ENCODE assay signal across 1 cellular context in the genomic region with DNA sequence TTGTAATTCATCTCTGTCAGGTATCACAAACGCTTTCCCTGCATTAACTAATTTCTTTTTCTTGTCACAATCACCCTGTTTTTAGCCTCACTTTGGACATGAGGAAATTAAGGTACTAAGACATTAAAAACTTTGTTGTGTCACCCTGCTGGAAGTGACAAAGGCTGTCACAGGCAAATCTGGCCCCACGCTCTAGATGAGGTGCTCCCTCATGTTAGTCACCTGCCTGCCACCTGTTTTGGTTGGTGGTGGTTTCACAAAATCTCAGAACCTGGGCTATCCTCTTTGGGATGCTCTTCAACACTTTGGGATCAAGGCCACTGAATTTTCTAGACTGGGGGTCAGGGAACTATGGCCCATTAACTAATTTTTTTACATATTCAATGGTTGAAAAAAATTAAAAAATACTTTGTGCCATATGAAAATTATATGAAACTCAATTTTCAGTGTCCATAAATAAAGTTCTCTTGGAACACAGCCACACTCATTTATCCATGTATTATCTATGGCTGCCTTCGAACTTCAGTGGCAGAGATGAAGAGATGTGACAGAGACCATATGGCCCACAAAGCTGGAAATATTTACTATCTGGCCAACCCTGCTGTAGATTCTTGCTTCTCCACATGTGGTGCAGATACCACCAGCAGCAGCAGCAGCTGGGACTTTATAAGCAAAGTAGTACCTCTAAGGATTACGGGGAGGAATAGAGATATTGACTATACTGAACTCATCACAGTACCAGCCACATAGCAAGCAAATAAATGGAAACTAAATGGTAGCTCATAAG.
TF ChIP-seq lines count a peak whose summit lies in the region.

No MANE protein-coding gene starts in this region.

TF ChIP-seq in K562, 482 proteins besides CTCF, POLR2A, EP300 and RAD21 (continued from another document):
- no peak for TF ChIP-seq ZBTB49 (CRISPR knock-in tag; IDR thresholded peaks at IDR 0.05; ENCODE audit: borderline replicate concordance)
- no peak for TF ChIP-seq MTF1 (CRISPR knock-in tag; IDR thresholded peaks at IDR 0.05; ENCODE audit: borderline replicate concordance)
- TF ChIP-seq MTA2 (IDR thresholded peaks at IDR 0.05; ENCODE audit: low read depth) = peak; percentile 77
- TF ChIP-seq TCF15 (CRISPR knock-in tag; IDR thresholded peaks at IDR 0.05) = no peak
- peak; percentile 24; the same call in 1 of the 2 replicates for TF ChIP-seq ZNF175 (CRISPR knock-in tag; IDR thresholded peaks at IDR 0.05; ENCODE audit: low read depth)
- TF ChIP-seq POLR2H (tag; IDR thresholded peaks at IDR 0.05; ENCODE audit: low read depth) = no peak
- no peak for TF ChIP-seq PHTF2 (CRISPR knock-in tag; IDR thresholded peaks at IDR 0.05)
- TF ChIP-seq TCF7 (IDR thresholded peaks at IDR 0.05; ENCODE audit: borderline replicate concordance) = no peak
- TF ChIP-seq, protein P1, sequence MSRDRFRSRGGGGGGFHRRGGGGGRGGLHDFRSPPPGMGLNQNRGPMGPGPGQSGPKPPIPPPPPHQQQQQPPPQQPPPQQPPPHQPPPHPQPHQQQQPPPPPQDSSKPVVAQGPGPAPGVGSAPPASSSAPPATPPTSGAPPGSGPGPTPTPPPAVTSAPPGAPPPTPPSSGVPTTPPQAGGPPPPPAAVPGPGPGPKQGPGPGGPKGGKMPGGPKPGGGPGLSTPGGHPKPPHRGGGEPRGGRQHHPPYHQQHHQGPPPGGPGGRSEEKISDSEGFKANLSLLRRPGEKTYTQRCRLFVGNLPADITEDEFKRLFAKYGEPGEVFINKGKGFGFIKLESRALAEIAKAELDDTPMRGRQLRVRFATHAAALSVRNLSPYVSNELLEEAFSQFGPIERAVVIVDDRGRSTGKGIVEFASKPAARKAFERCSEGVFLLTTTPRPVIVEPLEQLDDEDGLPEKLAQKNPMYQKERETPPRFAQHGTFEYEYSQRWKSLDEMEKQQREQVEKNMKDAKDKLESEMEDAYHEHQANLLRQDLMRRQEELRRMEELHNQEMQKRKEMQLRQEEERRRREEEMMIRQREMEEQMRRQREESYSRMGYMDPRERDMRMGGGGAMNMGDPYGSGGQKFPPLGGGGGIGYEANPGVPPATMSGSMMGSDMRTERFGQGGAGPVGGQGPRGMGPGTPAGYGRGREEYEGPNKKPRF (IDR thresholded peaks at IDR 0.05; ENCODE audit: low read depth, low read length) = no peak
- peak; percentile 68; the same call in 1 of the 2 replicates for TF ChIP-seq DMBX1 (CRISPR knock-in tag; IDR thresholded peaks at IDR 0.05; ENCODE audit: borderline replicate concordance)
- peak; percentile 86 to 89 for TF ChIP-seq TRIM24 (IDR thresholded peaks at IDR 0.05)
- TF ChIP-seq RNF219 (CRISPR knock-in tag; IDR thresholded peaks at IDR 0.05) = no peak
